12 cellular contexts compared by ENCODE assay signal in genomic region chr10:104049497-104050250, GRCh38. TPM values are rescaled to one million over a fixed set of nuclear protein-coding genes. Genes with fewer than 3 reads are reported as not detected.
DNase-seq lines count a peak whose midpoint lies in the region; ATAC-seq and TF ChIP-seq lines count a peak whose summit lies in the region.
"Had no signal": no experiment of that assay in that cellular context is flagged by ENCODE, and none has a peak within 500 bp of the region (broad histone marks: within the 10 kb centered on the region; RNA-seq: fewer than 3 reads in every experiment).

No MANE protein-coding gene starts in this region.

- peak; percentile 69 for DNase-seq in GM03348 (ENCODE audit: low spot score)
- peak; percentile 92 for DNase-seq in RWPE1 (ENCODE audit: low spot score)
- DNase-seq in neuronal stem cell (ENCODE audit: low spot score) = no peak
- DNase-seq in NCI-H1930 (lab: John Stamatoyannopoulos, UW) = no peak
- DNase-seq in iPS-NIHi11 (ENCODE audit: low spot score) = no peak
- no peak for DNase-seq in COLO668 (lab: John Stamatoyannopoulos, UW; ENCODE audit: unreplicated experiment)
- DNase-seq: body of pancreas, NCI-H146, upper lobe of left lung had no signal

- H3K9me3 ChIP-seq in neuronal stem cell (replicated peaks in 1 of 2; ENCODE audit: control insufficient read depth in 2 of 2, insufficient read depth in 1 of 2, low read depth in 1 of 2, low read length in 2 of 2) = no peaks in the 10 kb centered on the region
- H3K9me3 ChIP-seq: body of pancreas, right atrium auricular region, upper lobe of left lung had no signal

- H3K23ac ChIP-seq in neuronal stem cell (ENCODE audit: low read depth, low read length, poor library complexity) = no peak overlapping the region

- H2AFZ ChIP-seq in neuronal stem cell (ENCODE audit: low read length) = no peak overlapping the region

- peaks cover 0 to 20% (median 0%) of the 10 kb centered on the region in 3 experiments for H3K27me3 ChIP-seq in neuronal stem cell (ENCODE audit: control insufficient read depth in 3 of 3, insufficient read depth in 3 of 3, low read depth in 1 of 3, low read length in 3 of 3)
- H3K27me3 ChIP-seq: body of pancreas, right atrium auricular region, upper lobe of left lung had no signal

- H2BK15ac ChIP-seq in neuronal stem cell (ENCODE audit: low read length) = no peak overlapping the region

- H3K4ac ChIP-seq in neuronal stem cell (ENCODE audit: low read length) = no peak overlapping the region

- H2BK12ac ChIP-seq in neuronal stem cell (ENCODE audit: low read length) = no peak overlapping the region

- ATAC-seq in esophagus mucosa = peak; percentile 67
- no peak for ATAC-seq in HG03520 (IDR thresholded peaks at IDR 0.05; ENCODE audit: unreplicated experiment)
- ATAC-seq: body of pancreas had no signal

- no peak overlapping the region for H3K18ac ChIP-seq in neuronal stem cell (ENCODE audit: low read length)

- no peaks in the 10 kb centered on the region for H3K79me1 ChIP-seq in neuronal stem cell (ENCODE audit: low read depth, low read length)

- H3K27ac ChIP-seq in RWPE1 (peak overlapping the region; percentile 71), neuronal stem cell (replicated peaks; ENCODE audit: low read length) (no peak overlapping the region)
- H3K27ac ChIP-seq: body of pancreas, right atrium auricular region, upper lobe of left lung had no signal

- H3K4me1 ChIP-seq in neuronal stem cell (ENCODE audit: control insufficient read depth in 2 of 2, insufficient read depth in 1 of 2, low read depth in 1 of 2, low read length in 2 of 2) = no peaks in the 10 kb centered on the region
- H3K4me1 ChIP-seq: body of pancreas had no signal

- WGBS in neuronal stem cell (ENCODE audit: extremely low coverage in 2 of 2, insufficient read length in 2 of 2, insufficient replicate concordance in 1 of 2), 2 donors = no CpG with 5 or more reads among the region's 8 CpGs

- peak overlapping the region; percentile 79 for H4K91ac ChIP-seq in neuronal stem cell (ENCODE audit: low read depth, low read length, poor library complexity)

- H2BK5ac ChIP-seq in neuronal stem cell (ENCODE audit: low read length) = no peak overlapping the region

- H3K14ac ChIP-seq in neuronal stem cell (ENCODE audit: low read length) = no peak overlapping the region

- no peak overlapping the region for H3K4me3 ChIP-seq in neuronal stem cell (ENCODE audit: low read length in 2 of 2)
- H3K4me3 ChIP-seq: body of pancreas, right atrium auricular region, upper lobe of left lung had no signal

- CTCF ChIA-PET in RWPE1 (lab: Yijun Ruan, JAX) = interaction anchor here (1.0 kb wide), 1 partner anchor 73 kb away, joined by 3 read pairs; no protein-coding TSS in a partner anchor

- TF ChIP-seq CTCF in RWPE1 (conservative IDR thresholded peaks at IDR 0.05; ENCODE audit: low read depth) = no peak

- no peaks in the 10 kb centered on the region for H3K36me3 ChIP-seq in neuronal stem cell (replicated peaks in 1 of 2; ENCODE audit: control insufficient read depth in 2 of 2, insufficient read depth in 2 of 2, low read length in 2 of 2)
- H3K36me3 ChIP-seq: right atrium auricular region, upper lobe of left lung had no signal

- no peak overlapping the region for H2BK120ac ChIP-seq in neuronal stem cell (ENCODE audit: low read depth, low read length)

- H3K4me2 ChIP-seq in neuronal stem cell (ENCODE audit: insufficient read depth, low read length, poor library complexity, severe bottlenecking) = no peak overlapping the region

- no peak overlapping the region for H2AK5ac ChIP-seq in neuronal stem cell (ENCODE audit: low read depth, low read length)

- H3K9ac ChIP-seq in neuronal stem cell (ENCODE audit: low read depth, low read length, poor library complexity) = no peak overlapping the region

- no peak overlapping the region for H4K8ac ChIP-seq in neuronal stem cell (ENCODE audit: low read depth, low read length)

- POLR2A ChIA-PET in RWPE1 (lab: Yijun Ruan, JAX; ENCODE audit: low non-redundant PET) = no interaction called here

RNA-seq across cellular contexts. Expression of gene COL17A1, which starts 36.0 kb away (rescaled TPM):
- total RNA-seq in esophagus mucosa = 204 TPM
- polyA plus RNA-seq in neuronal stem cell (2013, experiment 1 of 2) = 1.3 TPM
- polyA plus RNA-seq in neuronal stem cell (2013, experiment 2 of 2) = 1.2 TPM

Comparison
In these comparisons a context has a peak if more than half of its experiments do, and no peak if none do; other contexts are left out.
1. DNase-seq: peak in GM03348 (single experiment) and RWPE1 (single experiment); none in neuronal stem cell (single experiment), NCI-H1930 (0 of 2), iPS-NIHi11 (single experiment) and COLO668 (single experiment).